In the genomic region with DNA sequence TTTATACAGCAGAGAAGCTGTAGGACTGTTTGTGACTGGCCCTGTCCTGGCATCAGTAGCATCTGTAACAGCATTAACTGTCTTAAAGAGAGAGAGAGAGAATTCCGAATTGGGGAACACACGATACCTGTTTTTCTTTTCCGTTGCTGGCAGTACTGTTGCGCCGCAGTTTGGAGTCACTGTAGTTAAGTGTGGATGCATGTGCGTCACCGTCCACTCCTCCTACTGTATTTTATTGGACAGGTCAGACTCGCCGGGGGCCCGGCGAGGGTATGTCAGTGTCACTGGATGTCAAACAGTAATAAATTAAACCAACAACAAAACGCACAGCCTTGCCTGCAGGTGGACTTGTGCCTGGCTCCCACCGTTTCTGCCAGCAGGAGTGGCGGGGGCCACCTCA, we compare ENCODE assay signal across 20 cellular contexts.
"Had no signal": no experiment of that assay in that cellular context is flagged by ENCODE, and none has a peak within 500 bp of the region (broad histone marks: within the 10 kb centered on the region; RNA-seq: fewer than 3 reads in every experiment).

No MANE protein-coding gene starts in this region.

- H3K4me1 ChIP-seq: heart left ventricle had no signal

- H3K27ac Mint-ChIP-seq: activated naive CD4-positive, alpha-beta T cell treated with anti-CD3 and anti-CD28 coated beads for 36 hours; stimulated activated memory B cell treated with anti-CD40 and anti-IgM and Interleukin-4, amounts not matched to agents 10 μg/mL and 1 μg/mL and 100 μg/mL, for 72 hours had no signal

- H3K4me1 Mint-ChIP-seq: naive thymus-derived CD4-positive, alpha-beta T cell; stimulated activated memory B cell treated with anti-CD40 and anti-IgM and Interleukin-4, amounts not matched to agents 10 μg/mL and 1 μg/mL and 100 μg/mL, for 72 hours had no signal

- H3K4me3 ChIP-seq: heart left ventricle, mucosa of descending colon, pancreas, spleen had no signal

- H3K27me3 ChIP-seq: brain microvascular endothelial cell, heart left ventricle, pancreas, spleen had no signal

- FAIRE-seq: pancreas, urothelium cell line had no signal

- H3K9me3 Mint-ChIP-seq: activated naive CD4-positive, alpha-beta T cell treated with anti-CD3 and anti-CD28 coated beads for 36 hours; activated T-cell treated with anti-CD3 and anti-CD28 coated beads, Interleukin-2, amount 50 U/mL, for 4 hours; naive thymus-derived CD4-positive, alpha-beta T cell; stimulated activated memory B cell treated with anti-CD40 and anti-IgM and Interleukin-4, amounts not matched to agents 10 μg/mL and 1 μg/mL and 100 μg/mL, for 72 hours had no signal

- DNase-seq: activated CD4-positive, alpha-beta T cell treated with anti-CD3 and anti-CD28 coated beads, Interleukin-2, amount 50 U/mL, for 1 hour; activated CD8-positive, alpha-beta memory T cell treated with anti-CD3 and anti-CD28 coated beads, Interleukin-2, amount 50 U/mL, for 4 hours; activated naive CD4-positive, alpha-beta T cell treated with anti-CD3 and anti-CD28 coated beads for 36 hours; activated T-cell treated with anti-CD3 and anti-CD28 coated beads, Interleukin-2, amount 50 U/mL, for 4 hours; anterior cingulate cortex; brain microvascular endothelial cell; cerebellar nuclear complex; effector CD4-positive, alpha-beta T cell; foreskin fibroblast; heart left ventricle; kidney glomerular epithelial cell; mesenchymal stem cell; mucosa of descending colon; naive thymus-derived CD4-positive, alpha-beta T cell; pancreas; spleen; stimulated activated CD4-positive, alpha-beta T cell treated with anti-CD3 and anti-CD28 coated beads, Interleukin-4, amount 100 ng/mL, for 4 hours; T1000 had no signal

- H3K27me3 Mint-ChIP-seq: naive thymus-derived CD4-positive, alpha-beta T cell; stimulated activated memory B cell treated with anti-CD40 and anti-IgM and Interleukin-4, amounts not matched to agents 10 μg/mL and 1 μg/mL and 100 μg/mL, for 72 hours had no signal

- H3K4me3 Mint-ChIP-seq: activated naive CD4-positive, alpha-beta T cell treated with anti-CD3 and anti-CD28 coated beads for 36 hours; activated T-cell treated with anti-CD3 and anti-CD28 coated beads, Interleukin-2, amount 50 U/mL, for 4 hours; naive thymus-derived CD4-positive, alpha-beta T cell; stimulated activated memory B cell treated with anti-CD40 and anti-IgM and Interleukin-4, amounts not matched to agents 10 μg/mL and 1 μg/mL and 100 μg/mL, for 72 hours had no signal

- H3K9me3 ChIP-seq: heart left ventricle, mucosa of descending colon, pancreas, spleen had no signal

- H3K27ac ChIP-seq: brain microvascular endothelial cell, pancreas, spleen had no signal

- ATAC-seq: activated T-cell treated with anti-CD3 and anti-CD28 coated beads, Interleukin-2, amount 50 U/mL, for 4 hours; heart left ventricle; mucosa of descending colon; naive thymus-derived CD4-positive, alpha-beta T cell; pancreas; stimulated activated memory B cell treated with anti-CD40 and anti-IgM and Interleukin-4, amounts not matched to agents 10 μg/mL and 1 μg/mL and 100 μg/mL, for 72 hours had no signal
